ENCODE assay signal across 29 cellular contexts in the genomic region with DNA sequence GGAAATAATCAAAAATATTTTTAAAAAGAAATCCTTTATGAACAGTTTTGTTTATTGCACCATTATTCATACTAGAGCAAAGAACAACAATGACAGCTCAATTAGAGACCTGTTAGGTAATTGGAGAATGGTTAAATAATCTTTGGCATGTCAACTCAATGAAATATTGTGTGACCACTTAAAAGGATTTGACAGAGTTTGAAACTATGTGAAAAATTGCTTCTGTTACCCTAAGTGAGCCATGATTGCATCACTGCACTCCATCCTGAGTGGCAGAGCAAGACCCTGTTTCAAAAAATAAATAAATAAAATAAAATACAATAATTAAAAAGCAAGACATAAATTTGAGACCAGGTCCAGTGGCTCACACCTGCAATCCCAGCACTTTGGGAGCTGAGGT.
"Had no signal": no experiment of that assay in that cellular context is flagged by ENCODE, and none has a peak within 500 bp of the region (broad histone marks: within the 10 kb centered on the region; RNA-seq: fewer than 3 reads in every experiment).

No MANE protein-coding gene starts in this region.

- H3K27ac ChIP-seq: cardiac muscle cell, coronary artery, gastrocnemius medialis, hepatocyte, pancreas, prostate gland, stomach, thyroid gland, upper lobe of left lung had no signal

- H3K9me3 ChIP-seq: pancreas, prostate gland, thyroid gland had no signal

- H3K36me3 ChIP-seq: cardiac muscle cell, gastrocnemius medialis, pancreas, prostate gland, stomach, thyroid gland, upper lobe of left lung had no signal

- ATAC-seq: activated CD4-positive, alpha-beta T cell treated with anti-CD3 and anti-CD28 coated beads for 36 hours; activated CD8-positive, alpha-beta memory T cell treated with anti-CD3 and anti-CD28 coated beads, Interleukin-2, amount 10 ng/mL, durations not matched to agents 7 days and 5 days; activated CD8-positive, alpha-beta T cell treated with anti-CD3 and anti-CD28 coated beads, Interleukin-2, amount 10 ng/mL, durations not matched to agents 7 days and 5 days; activated naive CD4-positive, alpha-beta T cell treated with anti-CD3 and anti-CD28 coated beads, Interleukin-2, amount 50 U/mL, for 72 hours; activated T-cell treated with anti-CD3 and anti-CD28 coated beads, Interleukin-2, amount 50 U/mL, for 72 hours; gastrocnemius medialis; naive thymus-derived CD4-positive, alpha-beta T cell; pancreas; sciatic nerve; stimulated activated effector memory CD8-positive, alpha-beta T cell treated with anti-CD3 and anti-CD28 coated beads, Interleukin-12 subunit alpha, Interleukin-12 subunit beta, amount 100 ng/mL, for 72 hours had no signal

- H3K27me3 ChIP-seq: cardiac muscle cell, gastrocnemius medialis, hepatocyte, pancreas, stomach, thyroid gland, upper lobe of left lung had no signal

- H3K4me1 ChIP-seq: gastrocnemius medialis, pancreas, prostate gland, thyroid gland, upper lobe of left lung had no signal

- H2AFZ ChIP-seq: hepatocyte had no signal

- H3K4me3 ChIP-seq: cardiac muscle cell, coronary artery, gastrocnemius medialis, hepatocyte, pancreas, prostate gland, stomach, thyroid gland, upper lobe of left lung had no signal

- H3K4me2 ChIP-seq: hepatocyte had no signal

- DNase-seq: activated B cell treated with CpG ODN at 0.5 μM for 24 hours; activated CD4-positive, alpha-beta T cell treated with anti-CD3 and anti-CD28 coated beads for 36 hours; activated CD8-positive, alpha-beta memory T cell treated with anti-CD3 and anti-CD28 coated beads, Interleukin-2, amount 10 ng/mL, durations not matched to agents 7 days and 5 days; activated CD8-positive, alpha-beta T cell treated with anti-CD3 and anti-CD28 coated beads, Interleukin-2, amount 10 ng/mL, durations not matched to agents 7 days and 5 days; activated naive CD4-positive, alpha-beta T cell; activated T-cell treated with anti-CD3 and anti-CD28 coated beads, Interleukin-2, amount 50 U/mL, for 72 hours; anterior cingulate cortex; cerebellar nuclear complex; gastrocnemius medialis; glutamatergic neuron; kidney; midbrain; naive thymus-derived CD4-positive, alpha-beta T cell; nucleus accumbens; pancreas; retina; small intestine; stimulated activated CD4-positive, alpha-beta T cell treated with anti-CD3 and anti-CD28 coated beads, Interleukin-4, amount 100 ng/mL, for 24 hours; stomach; T-helper 1 cell; thyroid gland; upper lobe of left lung had no signal
